19 cellular contexts compared by ENCODE assay signal in the genomic region with DNA sequence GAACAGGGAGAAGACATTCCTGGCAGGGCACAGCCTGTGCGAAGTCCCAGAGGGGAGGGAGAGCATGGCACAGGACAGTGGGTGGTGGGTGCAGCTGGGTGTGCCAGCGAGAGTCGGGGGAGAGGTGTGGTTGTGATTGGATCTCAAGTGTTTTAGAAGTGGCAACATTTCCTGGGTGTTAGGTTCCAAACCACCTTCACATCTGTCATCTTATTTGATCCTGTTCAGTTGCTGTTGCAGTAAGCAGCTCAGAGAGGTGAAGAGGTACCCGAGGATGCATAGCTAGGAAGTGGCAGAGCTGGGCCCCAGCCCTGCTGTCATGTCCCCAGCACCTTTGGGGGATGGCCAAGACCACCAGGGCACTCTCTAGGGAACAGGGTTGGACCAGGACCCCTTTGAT. TPM values are rescaled to one million over a fixed set of nuclear protein-coding genes. Genes with fewer than 3 reads are reported as not detected.
A peak's percentile ranks its signal among the peaks of the same experiment; 100 is the strongest.
DNase-seq lines count a peak whose midpoint lies in the region; ATAC-seq, FAIRE-seq and TF ChIP-seq lines count a peak whose summit lies in the region.
"Had no signal": no experiment of that assay in that cellular context is flagged by ENCODE, and none has a peak within 500 bp of the region (broad histone marks: within the 10 kb centered on the region; RNA-seq: fewer than 3 reads in every experiment).

No MANE protein-coding gene starts in this region.

- no peak overlapping the region for H4K8ac ChIP-seq in neuronal stem cell (ENCODE audit: low read depth, low read length)

- H3K9ac ChIP-seq in DND-41 (ENCODE audit: low read depth, low read length) (no peak overlapping the region), neuronal stem cell (ENCODE audit: low read depth, low read length, poor library complexity) (no peak overlapping the region)

- H3K9me3 ChIP-seq in DND-41 (ENCODE audit: insufficient read depth, low read length, severe bottlenecking) (no peaks in the 10 kb centered on the region), neuronal stem cell (replicated peaks in 1 of 2; ENCODE audit: control insufficient read depth in 2 of 2, insufficient read depth in 1 of 2, low read depth in 1 of 2, low read length in 2 of 2) (no peaks in the 10 kb centered on the region)
- H3K9me3 ChIP-seq: Caco-2, HAP-1, SJSA1 had no signal

- peak overlapping the region; percentile 10 for H2AK5ac ChIP-seq in neuronal stem cell (ENCODE audit: low read depth, low read length)

- no peak for TF ChIP-seq POLR2A in H54 (IDR thresholded peaks at IDR 0.05; ENCODE audit: low read depth, low read length)

- H3K27me3 ChIP-seq in DND-41 (ENCODE audit: insufficient read depth, low read length, poor library complexity) = no peaks in the 10 kb centered on the region
- peaks cover 0 to 83% (median 0%) of the 10 kb centered on the region in 3 experiments for H3K27me3 ChIP-seq in neuronal stem cell (ENCODE audit: control insufficient read depth in 3 of 3, insufficient read depth in 3 of 3, low read depth in 1 of 3, low read length in 3 of 3)

- no peak overlapping the region for H2BK120ac ChIP-seq in neuronal stem cell (ENCODE audit: low read depth, low read length)

- H2BK15ac ChIP-seq in neuronal stem cell (ENCODE audit: low read length) = peak overlapping the region; percentile 50

- peak overlapping the region; percentile 25 for H4K91ac ChIP-seq in neuronal stem cell (ENCODE audit: low read depth, low read length, poor library complexity)

- no peak overlapping the region for H2BK5ac ChIP-seq in neuronal stem cell (ENCODE audit: low read length)

- H2BK12ac ChIP-seq in neuronal stem cell (ENCODE audit: low read length) = no peak overlapping the region

- TF ChIP-seq CTCF in DND-41 (IDR thresholded peaks at IDR 0.05; ENCODE audit: borderline replicate concordance, extremely low read depth, low read length, poor library complexity, severe bottlenecking) = no peak

- WGBS in neuronal stem cell (ENCODE audit: extremely low coverage in 2 of 2, insufficient read length in 2 of 2, insufficient replicate concordance in 1 of 2), 2 donors = no CpG with 5 or more reads among the region's 4 CpGs

- H3K27ac ChIP-seq in DND-41 (ENCODE audit: low read length) = no peak overlapping the region
- H3K27ac ChIP-seq in neuronal stem cell (replicated peaks; ENCODE audit: low read length) = no peak overlapping the region
- H3K27ac ChIP-seq: RWPE1, SJSA1 had no signal

- H3K4me3 ChIP-seq in DND-41 (ENCODE audit: low read depth in 1 of 2, low read length in 2 of 2) (no peak overlapping the region), neuronal stem cell (ENCODE audit: low read length in 2 of 2) (no peak overlapping the region)
- H3K4me3 ChIP-seq: HAP-1, SJSA1 had no signal

- H3K18ac ChIP-seq in neuronal stem cell (ENCODE audit: low read length) = no peak overlapping the region

- H4K20me1 ChIP-seq in DND-41 (ENCODE audit: insufficient read depth, low read length) = peaks cover 4% of the 10 kb centered on the region

- no peak overlapping the region for H3K4ac ChIP-seq in neuronal stem cell (ENCODE audit: low read length)

- H2AFZ ChIP-seq in DND-41 (ENCODE audit: low read depth, low read length) (no peak overlapping the region), neuronal stem cell (ENCODE audit: low read length) (no peak overlapping the region)

- FAIRE-seq in H54 (lab: Jason Lieb, UNC) = no peak

- ATAC-seq in DND-41 (ENCODE audit: insufficient read depth, low read depth) (peak; percentile 59; the same call in 2 of the 3 replicates), HG02623 (IDR thresholded peaks at IDR 0.05; ENCODE audit: unreplicated experiment) (no peak)
- ATAC-seq: PC-3 had no signal

- no peaks in the 10 kb centered on the region for H3K79me2 ChIP-seq in DND-41 (ENCODE audit: insufficient read depth, low read length)

- peak; percentile 52 for DNase-seq in NCI-H510A treated with DMSO at 0.1 percent for 48 hours (lab: John Stamatoyannopoulos, UW)
- DNase-seq in NCI-H510A (lab: John Stamatoyannopoulos, UW) = no peak
- DNase-seq in DND-41 = peak; percentile 19
- peak; percentile 63 for DNase-seq in NCI-H524 treated with DMSO at 0.1 percent for 48 hours (lab: John Stamatoyannopoulos, UW)
- DNase-seq in neuronal stem cell (ENCODE audit: low spot score) = no peak
- DNase-seq in H54 (ENCODE audit: insufficient read length, low spot score) = no peak
- DNase-seq: Caco-2, DMS53, Kasumi-1, MM.1S, NCI-H1105 treated with DMSO at 0.1 percent for 48 hours, NCI-H187 treated with DMSO at 0.1 percent for 48 hours, NCI-H2227 treated with DMSO at 0.1 percent for 48 hours, PC-3 had no signal

- H3K23ac ChIP-seq in neuronal stem cell (ENCODE audit: low read depth, low read length, poor library complexity) = no peak overlapping the region

- H3K4me2 ChIP-seq in DND-41 (ENCODE audit: insufficient read depth, low read length) (no peak overlapping the region), neuronal stem cell (ENCODE audit: insufficient read depth, low read length, poor library complexity, severe bottlenecking) (no peak overlapping the region)

- H3K4me1 ChIP-seq in DND-41 (ENCODE audit: insufficient read depth, low read length) (no peaks in the 10 kb centered on the region), neuronal stem cell (ENCODE audit: control insufficient read depth in 2 of 2, insufficient read depth in 1 of 2, low read depth in 1 of 2, low read length in 2 of 2) (peaks cover 5 to 6% of the 10 kb centered on the region in 2 donors)
- H3K4me1 ChIP-seq: Caco-2, HAP-1, SJSA1 had no signal

- H3K36me3 ChIP-seq in DND-41 (ENCODE audit: insufficient read depth, low read length) (no peaks in the 10 kb centered on the region), neuronal stem cell (replicated peaks in 1 of 2; ENCODE audit: control insufficient read depth in 2 of 2, insufficient read depth in 2 of 2, low read length in 2 of 2) (no peaks in the 10 kb centered on the region)
- H3K36me3 ChIP-seq: HAP-1, SJSA1 had no signal

- no peak overlapping the region for H3K14ac ChIP-seq in neuronal stem cell (ENCODE audit: low read length)

- no peaks in the 10 kb centered on the region for H3K79me1 ChIP-seq in neuronal stem cell (ENCODE audit: low read depth, low read length)

RNA-seq across cellular contexts. Expression of gene DISP3, which starts 22.0 kb away (rescaled TPM):
- 1.1 TPM for polyA plus RNA-seq in neuronal stem cell (2013, experiment 1 of 2)
- polyA plus RNA-seq in neuronal stem cell (2013, experiment 2 of 2) = 1.3 TPM
- polyA plus RNA-seq: CD14-positive monocyte had no signal

Comparison
In these comparisons a context has a peak if more than half of its experiments do, and no peak if none do; other contexts are left out.
1. DNase-seq: peak in NCI-H510A treated with DMSO at 0.1 percent for 48 hours (single experiment), DND-41 (single experiment) and NCI-H524 treated with DMSO at 0.1 percent for 48 hours (single experiment); none in NCI-H510A (single experiment), neuronal stem cell (single experiment) and H54 (single experiment).